Comparison of ENCODE assay signal across 24 cellular contexts in the genomic region with DNA sequence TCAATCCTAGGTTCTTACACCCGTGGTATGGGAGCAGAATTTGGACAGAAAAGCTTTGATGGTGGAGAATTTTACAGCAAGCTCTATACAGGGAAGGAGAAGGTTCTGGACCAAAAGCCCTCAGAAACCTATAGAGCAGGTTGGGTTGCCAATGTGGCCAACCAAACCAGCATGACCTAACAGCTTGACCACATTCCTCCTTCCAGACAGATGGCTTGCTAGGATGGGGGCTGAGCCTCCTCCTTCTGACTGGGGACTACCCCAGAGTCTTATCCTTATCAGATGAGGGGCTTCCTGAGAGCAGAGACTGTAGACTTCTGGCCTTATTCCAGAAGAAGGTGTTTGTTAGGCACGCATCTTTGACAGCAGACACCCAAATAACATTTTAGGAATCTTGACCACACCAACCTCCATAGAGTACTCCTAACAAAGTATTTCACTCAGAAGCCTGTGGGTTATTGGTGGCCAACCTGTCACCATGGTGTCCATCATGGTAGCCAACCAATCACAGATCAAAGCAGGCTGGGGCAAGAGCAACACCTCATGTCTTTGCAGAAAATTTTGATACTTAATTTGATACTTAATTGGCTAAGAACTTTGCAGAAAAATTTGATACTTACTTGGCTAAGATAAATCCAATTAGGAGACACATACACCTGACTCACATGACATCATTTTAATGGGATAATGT.
"Had no signal": no experiment of that assay in that cellular context is flagged by ENCODE, and none has a peak within 500 bp of the region (broad histone marks: within the 10 kb centered on the region; RNA-seq: fewer than 3 reads in every experiment).

No MANE protein-coding gene starts in this region.

- H3K27ac ChIP-seq: colonic mucosa, dorsolateral prefrontal cortex, esophagus squamous epithelium, gastrocnemius medialis, heart right ventricle, left lung, lower lobe of right lung had no signal

- ATAC-seq: gastrocnemius medialis, heart right ventricle, left cardiac atrium, left lung, left ventricle myocardium superior, lower lobe of right lung, mucosa of descending colon had no signal

- H3K36me3 Mint-ChIP-seq: mesothelial cell of epicardium had no signal

- H3K4me1 ChIP-seq: colonic mucosa had no signal

- H3K4me3 ChIP-seq: colonic mucosa, dorsolateral prefrontal cortex, esophagus squamous epithelium, gastrocnemius medialis, heart right ventricle, left lung, lower lobe of right lung, mucosa of descending colon had no signal

- H3K27ac Mint-ChIP-seq: dendritic cell treated with granulocyte-macrophage colony-stimulating factor and Interleukin-4, amounts not matched to agents 40 ng/mL and 50 ng/mL, for 4 days; mesothelial cell of epicardium had no signal

- H3K27me3 ChIP-seq: colonic mucosa, dorsolateral prefrontal cortex, esophagus squamous epithelium, gastrocnemius medialis, heart right ventricle, left lung had no signal

- H3K4me3 Mint-ChIP-seq: dendritic cell treated with granulocyte-macrophage colony-stimulating factor and Interleukin-4, amounts not matched to agents 40 ng/mL and 50 ng/mL, for 4 days; mesothelial cell of epicardium had no signal

- H3K9me3 Mint-ChIP-seq: dendritic cell treated with granulocyte-macrophage colony-stimulating factor and Interleukin-4, amounts not matched to agents 40 ng/mL and 50 ng/mL, for 4 days; mesothelial cell of epicardium had no signal

- H3K9me3 ChIP-seq: colonic mucosa, esophagus squamous epithelium, gastrocnemius medialis, heart right ventricle, left lung, lower lobe of right lung, mucosa of descending colon had no signal

- H3K36me3 ChIP-seq: colonic mucosa, esophagus squamous epithelium, gastrocnemius medialis, heart right ventricle, left lung, lower lobe of right lung had no signal

- FAIRE-seq: endothelial cell of umbilical vein, islet of Langerhans, keratinocyte had no signal

- DNase-seq: colonic mucosa; cortex of kidney; dorsolateral prefrontal cortex; effector CD4-positive, alpha-beta T cell; effector memory CD4-positive, alpha-beta T cell; esophagus squamous epithelium; foreskin fibroblast; foreskin melanocyte; gastrocnemius medialis; glutamatergic neuron; head of caudate nucleus; heart right ventricle; hippocampal formation; left cardiac atrium; left lung; left ventricle myocardium superior; lower lobe of right lung; mesenchymal stem cell; mucosa of descending colon had no signal
